In genomic region chr1:88867743-88868521, GRCh38 we compare ENCODE assay signal across 14 cellular contexts. TPM values are rescaled to one million over a fixed set of nuclear protein-coding genes. Genes with fewer than 3 reads are reported as not detected.
DNase-seq lines count a peak whose midpoint lies in the region; ATAC-seq and TF ChIP-seq lines count a peak whose summit lies in the region.
"Had no signal": no experiment of that assay in that cellular context is flagged by ENCODE, and none has a peak within 500 bp of the region (broad histone marks: within the 10 kb centered on the region; RNA-seq: fewer than 3 reads in every experiment).

No MANE protein-coding gene starts in this region.

- peak; percentile 78 for ATAC-seq in activated T-helper 17 cell treated with anti-CD3 and anti-CD28 coated beads, Interleukin-2, amount 50 U/mL, for 72 hours (replicated peaks)
- no peak for ATAC-seq in HG02973 (IDR thresholded peaks at IDR 0.05; ENCODE audit: unreplicated experiment)
- ATAC-seq in HG02759 (IDR thresholded peaks at IDR 0.05; ENCODE audit: unreplicated experiment): no peak
- ATAC-seq in GM18517 (IDR thresholded peaks at IDR 0.05; ENCODE audit: unreplicated experiment): no peak
- ATAC-seq: K562 had no signal

- CTCF ChIA-PET in AG04449 (lab: Yijun Ruan, JAX): interaction anchor here (1.2 to 2.3 kb wide), 4 partner anchors 9 to 587 kb away, joined by 3 to 15 read pairs (median 6); no protein-coding TSS in a partner anchor

- H3K4me3 ChIP-seq in AG04449 (ENCODE audit: low read depth, low read length): no peak overlapping the region; the same call in 1 of the 2 replicates
- H3K4me3 ChIP-seq: K562 had no signal

- H3K27me3 Mint-ChIP-seq in activated T-helper 17 cell treated with anti-CD3 and anti-CD28 coated beads, Interleukin-2, amount 50 U/mL, for 72 hours: no peaks in the 10 kb centered on the region
- peaks cover 0 to 3% (median 2%) of the 10 kb centered on the region in 3 donors for H3K27me3 Mint-ChIP-seq in immature natural killer cell (ENCODE audit: low read depth in 3 of 3)

- peak; percentile 91 for DNase-seq in AG04449 (ENCODE audit: low read depth, low spot score)
- peak; percentile 21 for DNase-seq in GM13976 (ENCODE audit: low spot score)
- DNase-seq in immature natural killer cell: no peak
- no peak for DNase-seq in DMS114 treated with DMSO at 0.1 percent for 48 hours (lab: John Stamatoyannopoulos, UW; ENCODE audit: unreplicated experiment)
- DNase-seq: COR-L47, hippocampal formation, NCI-H2171 treated with DMSO at 0.1 percent for 48 hours, Right ventricle myocardium superior, substantia nigra had no signal

- no peaks in the 10 kb centered on the region for H3K9me3 Mint-ChIP-seq in activated T-helper 17 cell treated with anti-CD3 and anti-CD28 coated beads, Interleukin-2, amount 50 U/mL, for 72 hours
- no peaks in the 10 kb centered on the region for H3K9me3 Mint-ChIP-seq in immature natural killer cell

- H3K27ac Mint-ChIP-seq in activated T-helper 17 cell treated with anti-CD3 and anti-CD28 coated beads, Interleukin-2, amount 50 U/mL, for 72 hours: peak overlapping the region; percentile 22
- peak overlapping the region in 4 of 6 donors; percentile 1 to 76 (median 20) for H3K27ac Mint-ChIP-seq in immature natural killer cell

- peaks cover 22% of the 10 kb centered on the region for H3K4me1 Mint-ChIP-seq in activated T-helper 17 cell treated with anti-CD3 and anti-CD28 coated beads, Interleukin-2, amount 50 U/mL, for 72 hours
- H3K4me1 Mint-ChIP-seq in immature natural killer cell: peaks cover 43 to 69% of the 10 kb centered on the region in 2 donors

- in situ Hi-C loops in GM13976 (cut with MboI; ENCODE audit: low sequenced_read_pairs, unreplicated experiment): loop anchor here (10.0 kb wide), 1 partner anchor 213 kb away; no protein-coding TSS in a partner anchor

- POLR2A ChIA-PET in AG04449 (lab: Yijun Ruan, JAX): no interaction called here

- TF ChIP-seq CTCF in AG04449 (IDR thresholded peaks at IDR 0.05; ENCODE audit: insufficient read depth, low read length, missing control alignments) (no peak), GM13976 (IDR thresholded peaks at IDR 0.05; ENCODE audit: borderline replicate concordance, control extremely low read depth, extremely low read depth, insufficient read depth, missing control alignments) (no peak)

- H3K36me3 Mint-ChIP-seq in activated T-helper 17 cell treated with anti-CD3 and anti-CD28 coated beads, Interleukin-2, amount 50 U/mL, for 72 hours (ENCODE audit: low read depth): peaks cover 50% of the 10 kb centered on the region
- H3K36me3 Mint-ChIP-seq in immature natural killer cell: peaks cover 0 to 6% (median 4%) of the 10 kb centered on the region in 3 donors

- peak overlapping the region; percentile 53 for H3K4me3 Mint-ChIP-seq in activated T-helper 17 cell treated with anti-CD3 and anti-CD28 coated beads, Interleukin-2, amount 50 U/mL, for 72 hours
- peak overlapping the region in 2 of 5 donors; percentile 33 to 47 for H3K4me3 Mint-ChIP-seq in immature natural killer cell

RNA-seq across cellular contexts. Expression of gene GTF2B, which starts 23.4 kb away (rescaled TPM):
- total RNA-seq in activated T-helper 17 cell treated with anti-CD3 and anti-CD28 coated beads, Interleukin-2, amount 50 U/mL, for 72 hours: 10 to 100 TPM; 38.8 to 39.3 TPM
- 10 to 100 TPM; 42.0 to 52.8 (median 47.2) TPM for polyA plus RNA-seq in immature natural killer cell

Comparison
In these comparisons a context has a peak if more than half of its experiments do, and no peak if none do; other contexts are left out.
1. DNase-seq: peak in AG04449 (single experiment) and GM13976 (single experiment); none in immature natural killer cell (0 of 3) and DMS114 treated with DMSO at 0.1 percent for 48 hours (single experiment).